ENCODE assay signal across 3 cellular contexts in genomic region chr3:151766454-151766853, GRCh38.
TF ChIP-seq lines count a peak whose summit lies in the region.

No MANE protein-coding gene starts in this region.

TF ChIP-seq in liver, 16 proteins besides CTCF, POLR2A, EP300 and RAD21:
- TF ChIP-seq HNF4G (IDR thresholded peaks at IDR 0.05): no peak
- TF ChIP-seq RXRA (IDR thresholded peaks at IDR 0.05): peak in 1 of 2 donors; percentile 12
- TF ChIP-seq JUND (IDR thresholded peaks at IDR 0.05): peak; percentile 20 to 53

TF ChIP-seq in HepG2, 621 proteins besides CTCF, POLR2A, EP300 and RAD21:
- TF ChIP-seq ZNF256 (CRISPR knock-in tag; conservative IDR thresholded peaks at IDR 0.05): no peak
- no peak for TF ChIP-seq ZNF496 (CRISPR knock-in tag; IDR thresholded peaks at IDR 0.05; ENCODE audit: insufficient replicate concordance)
- no peak for TF ChIP-seq PTBP1 (IDR thresholded peaks at IDR 0.05; ENCODE audit: low read depth, low read length, poor library complexity, severe bottlenecking)
- TF ChIP-seq PAWR (CRISPR knock-in tag; IDR thresholded peaks at IDR 0.05; ENCODE audit: borderline replicate concordance): no peak
- TF ChIP-seq PHF20 (CRISPR knock-in tag; IDR thresholded peaks at IDR 0.05): no peak
- TF ChIP-seq RFXANK (CRISPR knock-in tag; IDR thresholded peaks at IDR 0.05): no peak
- TF ChIP-seq NFE2 (CRISPR knock-in tag; IDR thresholded peaks at IDR 0.05): no peak
- no peak for TF ChIP-seq RARA (CRISPR knock-in tag; IDR thresholded peaks at IDR 0.05)
- TF ChIP-seq RNF219 (CRISPR knock-in tag; IDR thresholded peaks at IDR 0.05): no peak
- no peak for TF ChIP-seq NAIF1 (CRISPR knock-in tag; IDR thresholded peaks at IDR 0.05; ENCODE audit: borderline replicate concordance)
- TF ChIP-seq SMARCE1 (IDR thresholded peaks at IDR 0.05; ENCODE audit: borderline replicate concordance): no peak
- TF ChIP-seq ZNF317 (CRISPR knock-in tag; IDR thresholded peaks at IDR 0.05): no peak
- no peak for TF ChIP-seq ZNF20 (CRISPR knock-in tag; IDR thresholded peaks at IDR 0.05)
- no peak for TF ChIP-seq ZNF879 (CRISPR knock-in tag; IDR thresholded peaks at IDR 0.05)
- TF ChIP-seq SMC3 (IDR thresholded peaks at IDR 0.05; ENCODE audit: low read length): no peak
- no peak for TF ChIP-seq NCOR1 (IDR thresholded peaks at IDR 0.05; ENCODE audit: borderline replicate concordance, low read length)
- no peak for TF ChIP-seq DBP (CRISPR knock-in tag; IDR thresholded peaks at IDR 0.05; ENCODE audit: not compliant biosample characterization)

TF ChIP-seq in WTC11, 78 proteins besides CTCF, POLR2A, EP300 and RAD21:
- TF ChIP-seq ERG (CRISPR knock-in tag; IDR thresholded peaks at IDR 0.05): no peak
